ENCODE assay signal across 20 cellular contexts in genomic region chr13:106515635-106516254, GRCh38.
"Had no signal": no experiment of that assay in that cellular context is flagged by ENCODE, and none has a peak within 500 bp of the region (broad histone marks: within the 10 kb centered on the region; RNA-seq: fewer than 3 reads in every experiment).

No MANE protein-coding gene starts in this region.

- H3K27ac ChIP-seq: body of pancreas, neutrophil, skin epidermis, transverse colon, VCaP had no signal

- H3K9me3 ChIP-seq: body of pancreas, mucosa of descending colon, neutrophil, transverse colon had no signal

- H3K4me3 ChIP-seq: body of pancreas, mucosa of descending colon, skin epidermis, transverse colon had no signal

- H3K27me3 ChIP-seq: body of pancreas, transverse colon had no signal

- H3K36me3 ChIP-seq: neutrophil, transverse colon had no signal

- ATAC-seq: activated CD8-positive, alpha-beta memory T cell treated with anti-CD3 and anti-CD28 coated beads, Interleukin-2, amount 10 ng/mL, durations not matched to agents 7 days and 5 days; body of pancreas; mucosa of descending colon; naive thymus-derived CD4-positive, alpha-beta T cell; T-cell had no signal

- DNase-seq: activated CD4-positive, alpha-beta memory T cell treated with anti-CD3 and anti-CD28 coated beads for 36 hours; activated CD8-positive, alpha-beta memory T cell treated with anti-CD3 and anti-CD28 coated beads, Interleukin-2, amount 10 ng/mL, durations not matched to agents 7 days and 5 days; activated T-cell treated with anti-CD3 and anti-CD28 coated beads, Interleukin-2, amount 50 U/mL, for 1 hour; body of pancreas; cortex of kidney; effector CD8-positive, alpha-beta T cell; foreskin fibroblast; hypothalamus; kidney glomerular epithelial cell; mucosa of descending colon; naive thymus-derived CD4-positive, alpha-beta T cell; right cardiac atrium; stimulated activated CD4-positive, alpha-beta T cell treated with anti-CD3 and anti-CD28 coated beads, Interleukin-4, amount 100 ng/mL, for 24 hours; stimulated activated CD8-positive, alpha-beta memory T cell treated with anti-CD3 and anti-CD28 coated beads, Interleukin-4, amount 100 ng/mL, for 48 hours; stimulated activated naive CD4-positive, alpha-beta T cell treated with Interleukin-2 at 50 U/mL for 16 hours; T-cell; transverse colon had no signal
